In the genomic region with DNA sequence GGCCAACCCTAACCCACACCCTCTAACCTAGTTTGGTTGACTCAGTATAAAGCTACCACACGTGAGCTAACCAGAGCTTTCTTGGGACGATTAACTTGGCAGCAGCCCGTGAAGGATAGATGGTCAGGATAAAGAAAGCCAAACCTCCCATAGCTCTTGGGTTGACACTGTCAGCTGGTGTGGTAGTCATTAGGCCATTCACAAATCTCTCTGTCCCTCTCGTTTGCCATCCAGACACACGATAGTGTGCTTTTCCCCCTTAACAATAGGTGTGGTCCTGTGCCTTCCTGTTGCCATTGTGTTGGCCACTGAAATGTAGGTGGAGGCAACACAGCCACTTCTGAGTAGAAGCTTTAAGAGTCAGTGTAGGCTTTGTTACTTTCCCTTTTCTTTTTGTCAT, we compare ENCODE assay signal across 23 cellular contexts. TPM values are rescaled to one million over a fixed set of nuclear protein-coding genes. Genes with fewer than 3 reads are reported as not detected.
DNase-seq lines count a peak whose midpoint lies in the region; ATAC-seq and TF ChIP-seq lines count a peak whose summit lies in the region.
"Had no signal": no experiment of that assay in that cellular context is flagged by ENCODE, and none has a peak within 500 bp of the region (broad histone marks: within the 10 kb centered on the region; RNA-seq: fewer than 3 reads in every experiment).

No MANE protein-coding gene starts in this region.

- H3K4me3 ChIP-seq in H7 (ENCODE audit: insufficient read depth, low read depth, low read length) = no peak overlapping the region
- no peak overlapping the region for H3K4me3 ChIP-seq in suprapubic skin
- H3K4me3 ChIP-seq: GM12878 had no signal

- peaks cover 2% of the 10 kb centered on the region; the same call in 1 of the 2 replicates for H3K27me3 ChIP-seq in H7 (ENCODE audit: control insufficient read depth, insufficient read depth, low read length)
- peaks cover 15% of the 10 kb centered on the region for H3K27me3 ChIP-seq in suprapubic skin
- H3K27me3 ChIP-seq: BE2C had no signal

- H3K36me3 ChIP-seq in H7 (replicated peaks; ENCODE audit: control insufficient read depth, insufficient read depth, low read length) (no peaks in the 10 kb centered on the region), suprapubic skin (no peaks in the 10 kb centered on the region)
- H3K36me3 ChIP-seq: BE2C had no signal

- DNase-seq in H7 (peak; percentile 4), neural crest cell (ENCODE audit: low read depth, low spot score) (no peak), suprapubic skin (ENCODE audit: low spot score in 2 of 2) (no peak), HFFc6 (no peak)
- DNase-seq in stimulated activated CD8-positive, alpha-beta memory T cell treated with anti-CD3 and anti-CD28 coated beads, Interleukin-4, amount 100 ng/mL, for 48 hours = peak; percentile 7
- no peak for DNase-seq in activated T-helper 2 cell treated with anti-CD3 and anti-CD28 coated beads, Interferon-gamma antibody, Interleukin-2, Interleukin-4, amounts not matched to agents 10 μg/mL and 5 μg/mL and 100 μg/mL, durations not matched to agents 14 hours and 24 hours and 36 hours (ENCODE audit: low spot score)
- DNase-seq: BE2C; C1 segment of cervical spinal cord; CD4-positive, CD25-positive, alpha-beta regulatory T cell; CD8-positive, alpha-beta memory T cell; COR-L47; DMS 273 treated with DMSO at 0.1 percent for 48 hours; DMS53; DND-41; EL; HCEC 1CT had no signal

- H3K4me1 ChIP-seq in suprapubic skin = peaks cover 3% of the 10 kb centered on the region
- H3K4me1 ChIP-seq: BE2C had no signal

- H3K4me1 Mint-ChIP-seq in activated T-helper 17 cell treated with anti-CD3 and anti-CD28 coated beads, Interleukin-2, amount 50 U/mL, for 72 hours = peaks cover 5% of the 10 kb centered on the region
- H3K4me1 Mint-ChIP-seq in neural crest cell (no peaks in the 10 kb centered on the region), HFFc6 (ENCODE audit: low read depth) (no peaks in the 10 kb centered on the region)
- H3K4me1 Mint-ChIP-seq in activated T-helper 2 cell treated with anti-CD3 and anti-CD28 coated beads, Interferon-gamma antibody, Interleukin-2, Interleukin-4, amounts not matched to agents 10 μg/mL and 5 μg/mL and 100 μg/mL, durations not matched to agents 14 hours and 24 hours and 36 hours (ENCODE audit: low read depth) = no peaks in the 10 kb centered on the region

- H3K36me3 Mint-ChIP-seq in activated T-helper 17 cell treated with anti-CD3 and anti-CD28 coated beads, Interleukin-2, amount 50 U/mL, for 72 hours (ENCODE audit: low read depth) = no peaks in the 10 kb centered on the region
- H3K36me3 Mint-ChIP-seq in neural crest cell (ENCODE audit: low read depth) (no peaks in the 10 kb centered on the region), HFFc6 (ENCODE audit: low read depth) (no peaks in the 10 kb centered on the region)
- H3K36me3 Mint-ChIP-seq in activated T-helper 2 cell treated with anti-CD3 and anti-CD28 coated beads, Interferon-gamma antibody, Interleukin-2, Interleukin-4, amounts not matched to agents 10 μg/mL and 5 μg/mL and 100 μg/mL, durations not matched to agents 14 hours and 24 hours and 36 hours (ENCODE audit: low read depth) = no peaks in the 10 kb centered on the region
- H3K36me3 Mint-ChIP-seq: CD4-positive, CD25-positive, alpha-beta regulatory T cell; CD8-positive, alpha-beta memory T cell had no signal

- no peaks in the 10 kb centered on the region for H3K9me3 ChIP-seq in suprapubic skin
- H3K9me3 ChIP-seq: BE2C had no signal

- peaks cover 8% of the 10 kb centered on the region for H3K27me3 Mint-ChIP-seq in activated T-helper 17 cell treated with anti-CD3 and anti-CD28 coated beads, Interleukin-2, amount 50 U/mL, for 72 hours
- peaks cover 25% of the 10 kb centered on the region for H3K27me3 Mint-ChIP-seq in neural crest cell (ENCODE audit: low read depth)
- H3K27me3 Mint-ChIP-seq in activated T-helper 2 cell treated with anti-CD3 and anti-CD28 coated beads, Interferon-gamma antibody, Interleukin-2, Interleukin-4, amounts not matched to agents 10 μg/mL and 5 μg/mL and 100 μg/mL, durations not matched to agents 14 hours and 24 hours and 36 hours (ENCODE audit: low read depth) = peaks cover 10% of the 10 kb centered on the region
- H3K27me3 Mint-ChIP-seq in HFFc6 (ENCODE audit: insufficient read depth) = peaks cover 40% of the 10 kb centered on the region

- no peaks in the 10 kb centered on the region for H3K9me3 Mint-ChIP-seq in activated T-helper 17 cell treated with anti-CD3 and anti-CD28 coated beads, Interleukin-2, amount 50 U/mL, for 72 hours
- H3K9me3 Mint-ChIP-seq in neural crest cell (no peaks in the 10 kb centered on the region), HFFc6 (no peaks in the 10 kb centered on the region)
- H3K9me3 Mint-ChIP-seq in activated T-helper 2 cell treated with anti-CD3 and anti-CD28 coated beads, Interferon-gamma antibody, Interleukin-2, Interleukin-4, amounts not matched to agents 10 μg/mL and 5 μg/mL and 100 μg/mL, durations not matched to agents 14 hours and 24 hours and 36 hours = no peaks in the 10 kb centered on the region
- H3K9me3 Mint-ChIP-seq: CD4-positive, CD25-positive, alpha-beta regulatory T cell; CD8-positive, alpha-beta memory T cell had no signal

- intact Hi-C loops in activated T-helper 2 cell treated with anti-CD3 and anti-CD28 coated beads, Interferon-gamma antibody, Interleukin-2, Interleukin-4, amounts not matched to agents 10 μg/mL and 5 μg/mL and 100 μg/mL, durations not matched to agents 14 hours and 24 hours and 36 hours (cut with micrococcal nuclease) = no loop called here

- no peak for TF ChIP-seq POLR2A in suprapubic skin (IDR thresholded peaks at IDR 0.05)

- TF ChIP-seq CTCF in neural crest cell (conservative IDR thresholded peaks at IDR 0.05) (no peak), suprapubic skin (IDR thresholded peaks at IDR 0.05) (no peak), HFFc6 (IDR thresholded peaks at IDR 0.05) (no peak)

- ATAC-seq in activated T-helper 17 cell treated with anti-CD3 and anti-CD28 coated beads, Interleukin-2, amount 50 U/mL, for 72 hours (replicated peaks) = no peak

- no peak overlapping the region for H3K27ac ChIP-seq in suprapubic skin
- H3K27ac ChIP-seq: HL-60 had no signal

- no peak for TF ChIP-seq EP300 in suprapubic skin (IDR thresholded peaks at IDR 0.05)

- peak overlapping the region; percentile 19 for H3K27ac Mint-ChIP-seq in activated T-helper 17 cell treated with anti-CD3 and anti-CD28 coated beads, Interleukin-2, amount 50 U/mL, for 72 hours
- H3K27ac Mint-ChIP-seq in neural crest cell (ENCODE audit: unreplicated experiment) (peak overlapping the region; percentile 38), HFFc6 (no peak overlapping the region)
- H3K27ac Mint-ChIP-seq in activated T-helper 2 cell treated with anti-CD3 and anti-CD28 coated beads, Interferon-gamma antibody, Interleukin-2, Interleukin-4, amounts not matched to agents 10 μg/mL and 5 μg/mL and 100 μg/mL, durations not matched to agents 14 hours and 24 hours and 36 hours = no peak overlapping the region
- H3K27ac Mint-ChIP-seq: CD4-positive, CD25-positive, alpha-beta regulatory T cell had no signal

- no peak overlapping the region for H3K4me3 Mint-ChIP-seq in activated T-helper 17 cell treated with anti-CD3 and anti-CD28 coated beads, Interleukin-2, amount 50 U/mL, for 72 hours
- H3K4me3 Mint-ChIP-seq in neural crest cell (no peak overlapping the region), HFFc6 (no peak overlapping the region)
- no peak overlapping the region for H3K4me3 Mint-ChIP-seq in activated T-helper 2 cell treated with anti-CD3 and anti-CD28 coated beads, Interferon-gamma antibody, Interleukin-2, Interleukin-4, amounts not matched to agents 10 μg/mL and 5 μg/mL and 100 μg/mL, durations not matched to agents 14 hours and 24 hours and 36 hours (ENCODE audit: low read depth)
- H3K4me3 Mint-ChIP-seq: CD4-positive, CD25-positive, alpha-beta regulatory T cell; CD8-positive, alpha-beta memory T cell had no signal

- 72% methylated on average over 5 of the region's 5 CpGs for WGBS in suprapubic skin

RNA-seq across cellular contexts. Expression of gene OR13J1, which starts 11.8 kb away (rescaled TPM):
- total RNA-seq in H7 (2014; rRNA removed; shearing (Covaris generic)) = not detected in 2 replicates
- not detected for total RNA-seq in activated T-helper 17 cell treated with anti-CD3 and anti-CD28 coated beads, Interleukin-2, amount 50 U/mL, for 72 hours
- total RNA-seq in neural crest cell (not detected in 2 replicates), suprapubic skin (not detected)
- not detected in 2 replicates for total RNA-seq in activated T-helper 2 cell treated with anti-CD3 and anti-CD28 coated beads, Interferon-gamma antibody, Interleukin-2, Interleukin-4, amounts not matched to agents 10 μg/mL and 5 μg/mL and 100 μg/mL, durations not matched to agents 14 hours and 24 hours and 36 hours
- not detected for total RNA-seq in HFFc6 (2021; fragmentation: NEBNext Ultra II Directional; extraction: Animal tissue kit (Norgen Biotek cat#: 25700))
- total RNA-seq: A172; CD4-positive, CD25-positive, alpha-beta regulatory T cell; CD8-positive, alpha-beta memory T cell; G401; GM12878; H1; HT1080 had no signal

RNA-seq across cellular contexts. Expression of gene TMEM8B, which starts 29.4 kb away (rescaled TPM):
- 2.0 and 3.1 TPM in 2 replicates for total RNA-seq in H7 (2014; rRNA removed; shearing (Covaris generic))
- total RNA-seq in activated T-helper 17 cell treated with anti-CD3 and anti-CD28 coated beads, Interleukin-2, amount 50 U/mL, for 72 hours = 1 to 10 TPM; 2.4 to 6.8 TPM
- 23.9 and 26.5 TPM in 2 replicates for total RNA-seq in neural crest cell
- 3.0 and 3.4 TPM in 2 replicates for total RNA-seq in activated T-helper 2 cell treated with anti-CD3 and anti-CD28 coated beads, Interferon-gamma antibody, Interleukin-2, Interleukin-4, amounts not matched to agents 10 μg/mL and 5 μg/mL and 100 μg/mL, durations not matched to agents 14 hours and 24 hours and 36 hours
- total RNA-seq in suprapubic skin = 10 to 100 TPM in 1 of 4 donors, 1 to 10 TPM in 3; 5.0 to 11.7 (median 8.0) TPM
- total RNA-seq in HFFc6 (2021; fragmentation: NEBNext Ultra II Directional; extraction: Animal tissue kit (Norgen Biotek cat#: 25700)) = 10 to 100 TPM in 5 of 6 experiments, 1 to 10 TPM in 1; 8.7 to 15.2 (median 12.0) TPM

RNA-seq across cellular contexts. Expression of gene FAM221B, which starts 29.9 kb away (rescaled TPM):
- total RNA-seq in H7 (2014; rRNA removed; shearing (Covaris generic)) = not detected in 2 replicates
- total RNA-seq in activated T-helper 17 cell treated with anti-CD3 and anti-CD28 coated beads, Interleukin-2, amount 50 U/mL, for 72 hours = not detected
- total RNA-seq in neural crest cell = 0.19 and 0.43 TPM in 2 replicates
- not detected in 2 replicates for total RNA-seq in activated T-helper 2 cell treated with anti-CD3 and anti-CD28 coated beads, Interferon-gamma antibody, Interleukin-2, Interleukin-4, amounts not matched to agents 10 μg/mL and 5 μg/mL and 100 μg/mL, durations not matched to agents 14 hours and 24 hours and 36 hours
- not detected for total RNA-seq in suprapubic skin
- total RNA-seq in HFFc6 (2021; fragmentation: NEBNext Ultra II Directional; extraction: Animal tissue kit (Norgen Biotek cat#: 25700)) = not detected
- total RNA-seq: A172; CD4-positive, CD25-positive, alpha-beta regulatory T cell; CD8-positive, alpha-beta memory T cell; G401; GM12878; H1; HT1080 had no signal

RNA-seq across cellular contexts. Expression of gene HINT2, which starts 43.6 kb away (rescaled TPM):
- 46.9 and 53.8 TPM in 2 replicates for total RNA-seq in H7 (2014; rRNA removed; shearing (Covaris generic))
- total RNA-seq in activated T-helper 17 cell treated with anti-CD3 and anti-CD28 coated beads, Interleukin-2, amount 50 U/mL, for 72 hours = 10 to 100 TPM; 27.7 to 38.0 TPM
- total RNA-seq in neural crest cell = 54.1 and 60.1 TPM in 2 replicates
- 49.4 and 49.7 TPM in 2 replicates for total RNA-seq in activated T-helper 2 cell treated with anti-CD3 and anti-CD28 coated beads, Interferon-gamma antibody, Interleukin-2, Interleukin-4, amounts not matched to agents 10 μg/mL and 5 μg/mL and 100 μg/mL, durations not matched to agents 14 hours and 24 hours and 36 hours
- total RNA-seq in suprapubic skin = 10 to 100 TPM in 3 of 4 donors, 1 to 10 TPM in 1; 9.5 to 34.9 (median 25.3) TPM
- 10 to 100 TPM; 23.3 to 35.3 (median 34.6) TPM for total RNA-seq in HFFc6 (2021; fragmentation: NEBNext Ultra II Directional; extraction: Animal tissue kit (Norgen Biotek cat#: 25700))

RNA-seq across cellular contexts. Expression of gene SPAG8, which starts 46.4 kb away (rescaled TPM):
- 0.15 and 0.55 TPM in 2 replicates for total RNA-seq in H7 (2014; rRNA removed; shearing (Covaris generic))
- total RNA-seq in activated T-helper 17 cell treated with anti-CD3 and anti-CD28 coated beads, Interleukin-2, amount 50 U/mL, for 72 hours = under 1 TPM; 0.43 to 0.58 TPM
- total RNA-seq in neural crest cell = 1.4 TPM in 2 replicates
- 0.82 and 1.5 TPM in 2 replicates for total RNA-seq in activated T-helper 2 cell treated with anti-CD3 and anti-CD28 coated beads, Interferon-gamma antibody, Interleukin-2, Interleukin-4, amounts not matched to agents 10 μg/mL and 5 μg/mL and 100 μg/mL, durations not matched to agents 14 hours and 24 hours and 36 hours
- under 1 TPM in 3 of 4 donors, not detected in 1; 0.47 to 0.53 (median 0.52) TPM for total RNA-seq in suprapubic skin
- 1 to 10 TPM in 4 of 6 experiments, under 1 TPM in 2; 0.80 to 1.7 (median 1.2) TPM for total RNA-seq in HFFc6 (2021; fragmentation: NEBNext Ultra II Directional; extraction: Animal tissue kit (Norgen Biotek cat#: 25700))

Comparison
In these comparisons a context has a peak if more than half of its experiments do, and no peak if none do; other contexts are left out.
1. DNase-seq: peak in H7 (single experiment) and stimulated activated CD8-positive, alpha-beta memory T cell treated with anti-CD3 and anti-CD28 coated beads, Interleukin-4, amount 100 ng/mL, for 48 hours (single experiment); none in neural crest cell (single experiment), activated T-helper 2 cell treated with anti-CD3 and anti-CD28 coated beads, Interferon-gamma antibody, Interleukin-2, Interleukin-4, amounts not matched to agents 10 μg/mL and 5 μg/mL and 100 μg/mL, durations not matched to agents 14 hours and 24 hours and 36 hours (single experiment), suprapubic skin (0 of 2) and HFFc6 (single experiment).
2. H3K27ac Mint-ChIP-seq: peak in activated T-helper 17 cell treated with anti-CD3 and anti-CD28 coated beads, Interleukin-2, amount 50 U/mL, for 72 hours (single experiment) and neural crest cell (single experiment); none in activated T-helper 2 cell treated with anti-CD3 and anti-CD28 coated beads, Interferon-gamma antibody, Interleukin-2, Interleukin-4, amounts not matched to agents 10 μg/mL and 5 μg/mL and 100 μg/mL, durations not matched to agents 14 hours and 24 hours and 36 hours (single experiment) and HFFc6 (single experiment).